Comparison of ENCODE assay signal across 24 cellular contexts in genomic region chr5:101561018-101561417, GRCh38.
A peak's percentile ranks its signal among the peaks of the same experiment; 100 is the strongest.
DNase-seq lines count a peak whose midpoint lies in the region; ATAC-seq, FAIRE-seq and TF ChIP-seq lines count a peak whose summit lies in the region.
"Had no signal": no experiment of that assay in that cellular context is flagged by ENCODE, and none has a peak within 500 bp of the region (broad histone marks: within the 10 kb centered on the region; RNA-seq: fewer than 3 reads in every experiment).

No MANE protein-coding gene starts in this region.

- no peak overlapping the region for H3K4me3 Mint-ChIP-seq in stimulated activated naive B cell treated with anti-CD40 and anti-IgM and Interleukin-4, amounts not matched to agents 10 μg/mL and 1 μg/mL and 100 μg/mL, for 72 hours
- H3K4me3 Mint-ChIP-seq: CD8-positive, alpha-beta memory T cell; T-cell had no signal

- no peak overlapping the region for H3K4me2 ChIP-seq in mesendoderm (ENCODE audit: low read length)

- H3K4me1 ChIP-seq in mesendoderm (ENCODE audit: control insufficient read depth, low read depth, low read length): no peaks in the 10 kb centered on the region

- no peak for ATAC-seq in stimulated activated naive B cell treated with anti-CD40 and anti-IgM and Interleukin-4, amounts not matched to agents 10 μg/mL and 1 μg/mL and 100 μg/mL, for 72 hours (replicated peaks)
- ATAC-seq in GM19324 (IDR thresholded peaks at IDR 0.05; ENCODE audit: low FRiP score, unreplicated experiment): no peak
- ATAC-seq: T-cell had no signal

- DNase-seq in NCI-H510A treated with DMSO at 0.1 percent for 48 hours (lab: John Stamatoyannopoulos, UW) (peak; percentile 25), NCI-H510A (lab: John Stamatoyannopoulos, UW) (no peak), NCI-H2029 (lab: John Stamatoyannopoulos, UW) (peak; percentile 1), bronchial epithelial cell (ENCODE audit: low read depth) (peak; percentile 34), mesendoderm (peak; percentile 13), NCI-H524 treated with DMSO at 0.1 percent for 48 hours (lab: John Stamatoyannopoulos, UW) (no peak)
- DNase-seq in stimulated activated naive B cell treated with anti-CD40 and anti-IgM and Interleukin-4, amounts not matched to agents 10 μg/mL and 1 μg/mL and 100 μg/mL, for 72 hours: no peak
- DNase-seq: Calu3; CD8-positive, alpha-beta memory T cell; DMS153; GF-D8; KG1; NCI-H1092 treated with DMSO at 0.1 percent for 48 hours; NCI-H1436 treated with DMSO at 0.1 percent for 48 hours; NCI-H2081 treated with DMSO at 0.1 percent for 48 hours; NCI-H345; NCI-H774; SJCRH30; T-cell had no signal

- H3K27ac Mint-ChIP-seq in stimulated activated naive B cell treated with anti-CD40 and anti-IgM and Interleukin-4, amounts not matched to agents 10 μg/mL and 1 μg/mL and 100 μg/mL, for 72 hours: no peak overlapping the region
- H3K27ac Mint-ChIP-seq: CD8-positive, alpha-beta memory T cell; T-cell had no signal

- H3K27ac ChIP-seq in mesendoderm (ENCODE audit: low read depth, low read length): no peak overlapping the region
- H3K27ac ChIP-seq: C4-2B, SJCRH30 had no signal

- H3K4ac ChIP-seq in mesendoderm (ENCODE audit: low read depth, low read length): no peak overlapping the region

- H3K36me3 ChIP-seq in bronchial epithelial cell (ENCODE audit: control insufficient read depth, insufficient read depth, low read length) (no peaks in the 10 kb centered on the region), mesendoderm (ENCODE audit: control insufficient read depth, insufficient read depth, low read length) (no peaks in the 10 kb centered on the region)
- H3K36me3 ChIP-seq: SJCRH30 had no signal

- H3K79me1 ChIP-seq in mesendoderm (ENCODE audit: low read length): no peaks in the 10 kb centered on the region

- no peak overlapping the region for H3K23ac ChIP-seq in mesendoderm (ENCODE audit: low read length)

- no peak overlapping the region for H2BK5ac ChIP-seq in mesendoderm (ENCODE audit: low read length)

- no peaks in the 10 kb centered on the region for H3K36me3 Mint-ChIP-seq in stimulated activated naive B cell treated with anti-CD40 and anti-IgM and Interleukin-4, amounts not matched to agents 10 μg/mL and 1 μg/mL and 100 μg/mL, for 72 hours
- H3K36me3 Mint-ChIP-seq: CD8-positive, alpha-beta memory T cell; T-cell had no signal

- no peaks in the 10 kb centered on the region for H3K27me3 Mint-ChIP-seq in stimulated activated naive B cell treated with anti-CD40 and anti-IgM and Interleukin-4, amounts not matched to agents 10 μg/mL and 1 μg/mL and 100 μg/mL, for 72 hours
- H3K27me3 Mint-ChIP-seq: CD8-positive, alpha-beta memory T cell; T-cell had no signal

- H2AK5ac ChIP-seq in mesendoderm (ENCODE audit: low read length): no peak overlapping the region

- no CpG with 5 or more reads among the region's 3 CpGs for WGBS in mesendoderm (ENCODE audit: extremely low coverage, insufficient coverage, low lambda C conversion rate)

- no peak overlapping the region for H2BK15ac ChIP-seq in mesendoderm (replicated peaks; ENCODE audit: low read depth)

- H3K27me3 ChIP-seq in bronchial epithelial cell (ENCODE audit: control insufficient read depth, insufficient read depth, low read length) (no peaks in the 10 kb centered on the region), mesendoderm (ENCODE audit: insufficient read depth, low read length, poor library complexity) (no peaks in the 10 kb centered on the region)
- H3K27me3 ChIP-seq: SJCRH30 had no signal

- no peaks in the 10 kb centered on the region for H3K4me1 Mint-ChIP-seq in stimulated activated naive B cell treated with anti-CD40 and anti-IgM and Interleukin-4, amounts not matched to agents 10 μg/mL and 1 μg/mL and 100 μg/mL, for 72 hours
- H3K4me1 Mint-ChIP-seq: CD8-positive, alpha-beta memory T cell; T-cell had no signal

- no peak overlapping the region for H2BK120ac ChIP-seq in mesendoderm (ENCODE audit: low read depth, low read length)

- H4K5ac ChIP-seq in mesendoderm (ENCODE audit: low read length): no peak overlapping the region

- H3K4me3 ChIP-seq in bronchial epithelial cell (ENCODE audit: low read depth, low read length): no peak overlapping the region
- no peak overlapping the region for H3K4me3 ChIP-seq in mesendoderm (ENCODE audit: low read length)
- H3K4me3 ChIP-seq: SJCRH30 had no signal

- H4K8ac ChIP-seq in mesendoderm (ENCODE audit: low read depth, low read length): no peak overlapping the region

- no peaks in the 10 kb centered on the region for H3K79me2 ChIP-seq in mesendoderm (ENCODE audit: control insufficient read depth, insufficient read depth, low read length)

- H3K18ac ChIP-seq in mesendoderm (ENCODE audit: low read length): no peak overlapping the region

- H3K56ac ChIP-seq in mesendoderm (ENCODE audit: low read length): no peak overlapping the region

- no peak for TF ChIP-seq CTCF in bronchial epithelial cell (IDR thresholded peaks at IDR 0.05; ENCODE audit: insufficient read depth, low read length, severe bottlenecking)

- no peak for FAIRE-seq in bronchial epithelial cell (lab: Jason Lieb, UNC)
- FAIRE-seq: GM19239, H54, RCC 7860 had no signal

- peaks cover 0 to 4% of the 10 kb centered on the region in 2 donors for H3K9me3 Mint-ChIP-seq in stimulated activated naive B cell treated with anti-CD40 and anti-IgM and Interleukin-4, amounts not matched to agents 10 μg/mL and 1 μg/mL and 100 μg/mL, for 72 hours

- no peak overlapping the region for H3K9ac ChIP-seq in mesendoderm (ENCODE audit: low read length)

Comparison
In these comparisons a context has a peak if more than half of its experiments do, and no peak if none do; other contexts are left out.
1. DNase-seq: peak in NCI-H510A treated with DMSO at 0.1 percent for 48 hours (single experiment), NCI-H2029 (single experiment), bronchial epithelial cell (single experiment) and mesendoderm (single experiment); none in NCI-H510A (single experiment), NCI-H524 treated with DMSO at 0.1 percent for 48 hours (single experiment) and stimulated activated naive B cell treated with anti-CD40 and anti-IgM and Interleukin-4, amounts not matched to agents 10 μg/mL and 1 μg/mL and 100 μg/mL, for 72 hours (single experiment).